ENCODE assay signal across 11 cellular contexts in the genomic region with DNA sequence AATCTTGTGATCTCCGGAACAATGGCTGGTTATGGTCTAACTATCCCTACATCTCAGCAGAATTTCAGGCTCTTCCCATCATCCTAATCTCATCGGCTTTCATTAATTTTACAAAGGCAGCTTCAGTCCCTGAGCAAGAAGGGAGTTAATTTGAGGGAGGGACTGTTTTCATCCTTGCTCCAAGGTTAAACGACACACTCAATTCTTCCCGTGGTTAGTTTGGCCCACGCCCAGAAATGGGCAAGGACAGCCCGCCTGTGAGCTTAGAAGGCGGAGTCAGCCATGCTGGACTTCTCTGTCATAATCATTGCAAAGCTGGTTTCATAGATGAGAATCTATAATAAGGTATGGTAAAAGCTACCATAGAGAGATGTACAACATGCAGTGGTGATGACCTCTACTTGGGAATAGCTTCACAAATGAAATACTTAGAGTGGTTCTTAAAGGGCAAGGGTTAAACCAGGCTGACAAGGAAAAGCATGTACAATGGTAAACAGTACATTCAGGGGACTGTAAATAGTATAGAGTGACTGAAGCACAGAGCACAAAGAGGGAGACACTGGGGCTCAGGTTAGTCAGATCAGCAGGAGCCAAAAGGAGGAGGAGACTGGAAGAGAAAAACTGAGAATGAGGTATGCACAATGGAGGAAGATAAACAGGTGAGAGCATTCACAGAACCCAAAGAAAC.
"Had no signal": no experiment of that assay in that cellular context is flagged by ENCODE, and none has a peak within 500 bp of the region (broad histone marks: within the 10 kb centered on the region; RNA-seq: fewer than 3 reads in every experiment).

No MANE protein-coding gene starts in this region.

- H3K4me1 Mint-ChIP-seq: activated B cell treated with CpG ODN at 0.5 μM for 24 hours; activated naive CD8-positive, alpha-beta T cell treated with anti-CD3 and anti-CD28 coated beads, Interleukin-2, amount 10 ng/mL, durations not matched to agents 7 days and 5 days; stimulated activated memory B cell treated with anti-CD40 and anti-IgM and Interleukin-4, amounts not matched to agents 10 μg/mL and 1 μg/mL and 100 μg/mL, for 72 hours had no signal

- H3K9me3 ChIP-seq: body of pancreas, spleen had no signal

- H3K36me3 Mint-ChIP-seq: natural killer cell treated with Interleukin-12 subunit alpha and Interleukin-12 subunit beta and Interleukin-15 and Interleukin-18, amount 100 ng/mL, for 72 hours had no signal

- H3K4me3 Mint-ChIP-seq: activated B cell treated with CpG ODN at 0.5 μM for 24 hours; activated CD4-positive, alpha-beta memory T cell treated with anti-CD3 and anti-CD28 coated beads for 36 hours; activated naive CD8-positive, alpha-beta T cell treated with anti-CD3 and anti-CD28 coated beads, Interleukin-2, amount 10 ng/mL, durations not matched to agents 7 days and 5 days; activated T-helper 1 cell treated with anti-CD3 and anti-CD28 coated beads, Interleukin-12 subunit alpha, Interleukin-12 subunit beta, Interleukin-2, Interleukin-4 antibody, amounts not matched to agents 30 ng/mL and 10 ng/mL and 1 ng/mL, durations not matched to agents 14 hours and 24 hours and 36 hours; natural killer cell treated with Interleukin-12 subunit alpha and Interleukin-12 subunit beta and Interleukin-15 and Interleukin-18, amount 100 ng/mL, for 72 hours; stimulated activated memory B cell treated with anti-CD40 and anti-IgM and Interleukin-4, amounts not matched to agents 10 μg/mL and 1 μg/mL and 100 μg/mL, for 72 hours had no signal

- H3K9me3 Mint-ChIP-seq: activated T-helper 1 cell treated with anti-CD3 and anti-CD28 coated beads, Interleukin-12 subunit alpha, Interleukin-12 subunit beta, Interleukin-2, Interleukin-4 antibody, amounts not matched to agents 30 ng/mL and 10 ng/mL and 1 ng/mL, durations not matched to agents 14 hours and 24 hours and 36 hours; natural killer cell treated with Interleukin-12 subunit alpha and Interleukin-12 subunit beta and Interleukin-15 and Interleukin-18, amount 100 ng/mL, for 72 hours; stimulated activated memory B cell treated with anti-CD40 and anti-IgM and Interleukin-4, amounts not matched to agents 10 μg/mL and 1 μg/mL and 100 μg/mL, for 72 hours had no signal

- H3K27me3 Mint-ChIP-seq: activated B cell treated with CpG ODN at 0.5 μM for 24 hours; activated CD4-positive, alpha-beta memory T cell treated with anti-CD3 and anti-CD28 coated beads for 36 hours; activated naive CD8-positive, alpha-beta T cell treated with anti-CD3 and anti-CD28 coated beads, Interleukin-2, amount 10 ng/mL, durations not matched to agents 7 days and 5 days; natural killer cell treated with Interleukin-12 subunit alpha and Interleukin-12 subunit beta and Interleukin-15 and Interleukin-18, amount 100 ng/mL, for 72 hours; stimulated activated memory B cell treated with anti-CD40 and anti-IgM and Interleukin-4, amounts not matched to agents 10 μg/mL and 1 μg/mL and 100 μg/mL, for 72 hours had no signal

- ATAC-seq: body of pancreas; natural killer cell treated with Interleukin-12 subunit alpha and Interleukin-12 subunit beta and Interleukin-15 and Interleukin-18, amount 100 ng/mL, for 72 hours; stimulated activated memory B cell treated with anti-CD40 and anti-IgM and Interleukin-4, amounts not matched to agents 10 μg/mL and 1 μg/mL and 100 μg/mL, for 72 hours had no signal

- DNase-seq: activated B cell treated with CpG ODN at 0.5 μM for 24 hours; activated CD4-positive, alpha-beta memory T cell treated with anti-CD3 and anti-CD28 coated beads for 36 hours; activated CD4-positive, alpha-beta T cell treated with anti-CD3 and anti-CD28 coated beads for 4 hours; activated naive CD8-positive, alpha-beta T cell treated with anti-CD3 and anti-CD28 coated beads, Interleukin-2, amount 10 ng/mL, durations not matched to agents 7 days and 5 days; activated T-cell treated with anti-CD3 and anti-CD28 coated beads for 4 hours; spleen; stimulated activated CD4-positive, alpha-beta T cell treated with anti-CD3 and anti-CD28 coated beads, Interleukin-4, amount 100 ng/mL, for 4 hours had no signal

- H3K27ac ChIP-seq: body of pancreas, spleen had no signal

- H3K36me3 ChIP-seq: spleen had no signal

- H3K27me3 ChIP-seq: body of pancreas, spleen had no signal

- H3K4me1 ChIP-seq: body of pancreas, spleen had no signal

- H3K27ac Mint-ChIP-seq: activated B cell treated with CpG ODN at 0.5 μM for 24 hours; activated CD4-positive, alpha-beta memory T cell treated with anti-CD3 and anti-CD28 coated beads for 36 hours; activated naive CD8-positive, alpha-beta T cell treated with anti-CD3 and anti-CD28 coated beads, Interleukin-2, amount 10 ng/mL, durations not matched to agents 7 days and 5 days; activated T-helper 1 cell treated with anti-CD3 and anti-CD28 coated beads, Interleukin-12 subunit alpha, Interleukin-12 subunit beta, Interleukin-2, Interleukin-4 antibody, amounts not matched to agents 30 ng/mL and 10 ng/mL and 1 ng/mL, durations not matched to agents 14 hours and 24 hours and 36 hours; stimulated activated memory B cell treated with anti-CD40 and anti-IgM and Interleukin-4, amounts not matched to agents 10 μg/mL and 1 μg/mL and 100 μg/mL, for 72 hours had no signal

- H3K4me3 ChIP-seq: body of pancreas, spleen had no signal
